In the genomic region with DNA sequence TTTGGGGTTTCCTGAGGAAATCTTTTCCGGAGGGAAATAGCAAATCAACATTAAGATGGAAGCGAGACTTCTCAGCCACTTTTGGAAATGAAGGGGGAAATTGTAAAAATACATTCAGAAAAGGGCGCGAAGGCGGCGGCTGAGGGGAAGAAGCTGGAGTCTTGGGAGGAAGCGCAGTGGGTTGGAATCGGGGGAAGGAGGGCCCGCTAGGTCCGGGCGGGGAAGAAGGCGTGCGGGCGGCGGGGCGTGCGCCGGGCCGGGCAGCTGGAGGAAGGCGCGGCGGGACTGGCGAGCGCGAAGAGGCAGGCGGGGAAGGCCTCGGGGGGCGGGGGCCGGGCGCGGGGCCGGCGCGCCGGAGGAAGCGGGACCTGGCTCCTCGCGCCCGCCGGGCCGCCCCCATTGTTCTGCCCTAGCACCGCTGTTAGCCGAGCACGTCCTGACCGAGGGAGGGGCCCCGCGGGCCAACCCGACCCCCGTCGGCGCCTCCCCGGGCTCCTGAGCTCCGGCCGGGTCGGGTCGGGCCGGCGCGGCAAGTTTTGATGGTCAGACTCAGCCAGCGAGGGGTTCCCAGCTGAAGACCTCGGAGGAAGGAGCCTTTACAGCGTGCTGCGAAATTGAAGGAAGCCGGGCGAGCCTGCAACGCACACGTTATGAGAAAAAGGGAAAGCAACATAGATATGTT, we compare ENCODE assay signal across 1 cellular context.
TF ChIP-seq lines count a peak whose summit lies in the region.

No MANE protein-coding gene starts in this region.

TF ChIP-seq in K562, 482 proteins besides CTCF, POLR2A, EP300 and RAD21 (continued from another document and continues in another):
- TF ChIP-seq, protein P1, sequence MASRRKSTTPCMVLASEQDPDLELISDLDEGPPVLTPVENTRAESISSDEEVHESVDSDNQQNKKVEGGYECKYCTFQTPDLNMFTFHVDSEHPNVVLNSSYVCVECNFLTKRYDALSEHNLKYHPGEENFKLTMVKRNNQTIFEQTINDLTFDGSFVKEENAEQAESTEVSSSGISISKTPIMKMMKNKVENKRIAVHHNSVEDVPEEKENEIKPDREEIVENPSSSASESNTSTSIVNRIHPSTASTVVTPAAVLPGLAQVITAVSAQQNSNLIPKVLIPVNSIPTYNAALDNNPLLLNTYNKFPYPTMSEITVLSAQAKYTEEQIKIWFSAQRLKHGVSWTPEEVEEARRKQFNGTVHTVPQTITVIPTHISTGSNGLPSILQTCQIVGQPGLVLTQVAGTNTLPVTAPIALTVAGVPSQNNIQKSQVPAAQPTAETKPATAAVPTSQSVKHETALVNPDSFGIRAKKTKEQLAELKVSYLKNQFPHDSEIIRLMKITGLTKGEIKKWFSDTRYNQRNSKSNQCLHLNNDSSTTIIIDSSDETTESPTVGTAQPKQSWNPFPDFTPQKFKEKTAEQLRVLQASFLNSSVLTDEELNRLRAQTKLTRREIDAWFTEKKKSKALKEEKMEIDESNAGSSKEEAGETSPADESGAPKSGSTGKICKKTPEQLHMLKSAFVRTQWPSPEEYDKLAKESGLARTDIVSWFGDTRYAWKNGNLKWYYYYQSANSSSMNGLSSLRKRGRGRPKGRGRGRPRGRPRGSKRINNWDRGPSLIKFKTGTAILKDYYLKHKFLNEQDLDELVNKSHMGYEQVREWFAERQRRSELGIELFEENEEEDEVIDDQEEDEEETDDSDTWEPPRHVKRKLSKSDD (conservative IDR thresholded peaks at IDR 0.05; ENCODE audit: low read length), result no peak
- no peak for TF ChIP-seq SETDB1 (IDR thresholded peaks at IDR 0.05; ENCODE audit: low read length)
- TF ChIP-seq EHMT2 (IDR thresholded peaks at IDR 0.05), result no peak
- TF ChIP-seq, protein P2, sequence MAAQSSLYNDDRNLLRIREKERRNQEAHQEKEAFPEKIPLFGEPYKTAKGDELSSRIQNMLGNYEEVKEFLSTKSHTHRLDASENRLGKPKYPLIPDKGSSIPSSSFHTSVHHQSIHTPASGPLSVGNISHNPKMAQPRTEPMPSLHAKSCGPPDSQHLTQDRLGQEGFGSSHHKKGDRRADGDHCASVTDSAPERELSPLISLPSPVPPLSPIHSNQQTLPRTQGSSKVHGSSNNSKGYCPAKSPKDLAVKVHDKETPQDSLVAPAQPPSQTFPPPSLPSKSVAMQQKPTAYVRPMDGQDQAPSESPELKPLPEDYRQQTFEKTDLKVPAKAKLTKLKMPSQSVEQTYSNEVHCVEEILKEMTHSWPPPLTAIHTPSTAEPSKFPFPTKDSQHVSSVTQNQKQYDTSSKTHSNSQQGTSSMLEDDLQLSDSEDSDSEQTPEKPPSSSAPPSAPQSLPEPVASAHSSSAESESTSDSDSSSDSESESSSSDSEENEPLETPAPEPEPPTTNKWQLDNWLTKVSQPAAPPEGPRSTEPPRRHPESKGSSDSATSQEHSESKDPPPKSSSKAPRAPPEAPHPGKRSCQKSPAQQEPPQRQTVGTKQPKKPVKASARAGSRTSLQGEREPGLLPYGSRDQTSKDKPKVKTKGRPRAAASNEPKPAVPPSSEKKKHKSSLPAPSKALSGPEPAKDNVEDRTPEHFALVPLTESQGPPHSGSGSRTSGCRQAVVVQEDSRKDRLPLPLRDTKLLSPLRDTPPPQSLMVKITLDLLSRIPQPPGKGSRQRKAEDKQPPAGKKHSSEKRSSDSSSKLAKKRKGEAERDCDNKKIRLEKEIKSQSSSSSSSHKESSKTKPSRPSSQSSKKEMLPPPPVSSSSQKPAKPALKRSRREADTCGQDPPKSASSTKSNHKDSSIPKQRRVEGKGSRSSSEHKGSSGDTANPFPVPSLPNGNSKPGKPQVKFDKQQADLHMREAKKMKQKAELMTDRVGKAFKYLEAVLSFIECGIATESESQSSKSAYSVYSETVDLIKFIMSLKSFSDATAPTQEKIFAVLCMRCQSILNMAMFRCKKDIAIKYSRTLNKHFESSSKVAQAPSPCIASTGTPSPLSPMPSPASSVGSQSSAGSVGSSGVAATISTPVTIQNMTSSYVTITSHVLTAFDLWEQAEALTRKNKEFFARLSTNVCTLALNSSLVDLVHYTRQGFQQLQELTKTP (IDR thresholded peaks at IDR 0.05; ENCODE audit: low read depth in 1 of 2, partially characterized antibody in 2 of 2), result peak in 1 of 2 experiments; percentile 9
- TF ChIP-seq, protein P3, sequence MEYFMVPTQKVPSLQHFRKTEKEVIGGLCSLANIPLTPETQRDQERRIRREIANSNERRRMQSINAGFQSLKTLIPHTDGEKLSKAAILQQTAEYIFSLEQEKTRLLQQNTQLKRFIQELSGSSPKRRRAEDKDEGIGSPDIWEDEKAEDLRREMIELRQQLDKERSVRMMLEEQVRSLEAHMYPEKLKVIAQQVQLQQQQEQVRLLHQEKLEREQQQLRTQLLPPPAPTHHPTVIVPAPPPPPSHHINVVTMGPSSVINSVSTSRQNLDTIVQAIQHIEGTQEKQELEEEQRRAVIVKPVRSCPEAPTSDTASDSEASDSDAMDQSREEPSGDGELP (CRISPR knock-in tag; IDR thresholded peaks at IDR 0.05; ENCODE audit: borderline replicate concordance), result peak; percentile 56; the same call in 1 of the 2 replicates
- TF ChIP-seq HDAC2 (IDR thresholded peaks at IDR 0.05), result no peak
- no peak for TF ChIP-seq SIRT6 (IDR thresholded peaks at IDR 0.05; ENCODE audit: low read depth, low read length)
- TF ChIP-seq COPS2 (conservative IDR thresholded peaks at IDR 0.05), result no peak
- TF ChIP-seq BRCA1 (IDR thresholded peaks at IDR 0.05), result no peak
- TF ChIP-seq BRCA1 (CRISPR knock-in tag; IDR thresholded peaks at IDR 0.05), result no peak
- no peak for TF ChIP-seq ZNF263 (CRISPR knock-in tag; IDR thresholded peaks at IDR 0.05; ENCODE audit: borderline replicate concordance)
- TF ChIP-seq, protein P4, sequence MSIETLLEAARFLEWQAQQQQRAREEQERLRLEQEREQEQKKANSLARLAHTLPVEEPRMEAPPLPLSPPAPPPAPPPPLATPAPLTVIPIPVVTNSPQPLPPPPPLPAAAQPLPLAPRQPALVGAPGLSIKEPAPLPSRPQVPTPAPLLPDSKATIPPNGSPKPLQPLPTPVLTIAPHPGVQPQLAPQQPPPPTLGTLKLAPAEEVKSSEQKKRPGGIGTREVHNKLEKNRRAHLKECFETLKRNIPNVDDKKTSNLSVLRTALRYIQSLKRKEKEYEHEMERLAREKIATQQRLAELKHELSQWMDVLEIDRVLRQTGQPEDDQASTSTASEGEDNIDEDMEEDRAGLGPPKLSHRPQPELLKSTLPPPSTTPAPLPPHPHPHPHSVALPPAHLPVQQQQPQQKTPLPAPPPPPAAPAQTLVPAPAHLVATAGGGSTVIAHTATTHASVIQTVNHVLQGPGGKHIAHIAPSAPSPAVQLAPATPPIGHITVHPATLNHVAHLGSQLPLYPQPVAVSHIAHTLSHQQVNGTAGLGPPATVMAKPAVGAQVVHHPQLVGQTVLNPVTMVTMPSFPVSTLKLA (conservative IDR thresholded peaks at IDR 0.05), result peak; percentile 26 to 55; a peak in 3 of 4 replicates
- TF ChIP-seq, protein P5, sequence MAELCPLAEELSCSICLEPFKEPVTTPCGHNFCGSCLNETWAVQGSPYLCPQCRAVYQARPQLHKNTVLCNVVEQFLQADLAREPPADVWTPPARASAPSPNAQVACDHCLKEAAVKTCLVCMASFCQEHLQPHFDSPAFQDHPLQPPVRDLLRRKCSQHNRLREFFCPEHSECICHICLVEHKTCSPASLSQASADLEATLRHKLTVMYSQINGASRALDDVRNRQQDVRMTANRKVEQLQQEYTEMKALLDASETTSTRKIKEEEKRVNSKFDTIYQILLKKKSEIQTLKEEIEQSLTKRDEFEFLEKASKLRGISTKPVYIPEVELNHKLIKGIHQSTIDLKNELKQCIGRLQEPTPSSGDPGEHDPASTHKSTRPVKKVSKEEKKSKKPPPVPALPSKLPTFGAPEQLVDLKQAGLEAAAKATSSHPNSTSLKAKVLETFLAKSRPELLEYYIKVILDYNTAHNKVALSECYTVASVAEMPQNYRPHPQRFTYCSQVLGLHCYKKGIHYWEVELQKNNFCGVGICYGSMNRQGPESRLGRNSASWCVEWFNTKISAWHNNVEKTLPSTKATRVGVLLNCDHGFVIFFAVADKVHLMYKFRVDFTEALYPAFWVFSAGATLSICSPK (IDR thresholded peaks at IDR 0.05; ENCODE audit: borderline replicate concordance), result 0 out of 2 replicates have a peak, but pooled peaks have one; percentile 23
- peak; percentile 32; the same call in 1 of the 2 replicates for TF ChIP-seq TAF7 (tag; IDR thresholded peaks at IDR 0.05)
- TF ChIP-seq, protein P6, sequence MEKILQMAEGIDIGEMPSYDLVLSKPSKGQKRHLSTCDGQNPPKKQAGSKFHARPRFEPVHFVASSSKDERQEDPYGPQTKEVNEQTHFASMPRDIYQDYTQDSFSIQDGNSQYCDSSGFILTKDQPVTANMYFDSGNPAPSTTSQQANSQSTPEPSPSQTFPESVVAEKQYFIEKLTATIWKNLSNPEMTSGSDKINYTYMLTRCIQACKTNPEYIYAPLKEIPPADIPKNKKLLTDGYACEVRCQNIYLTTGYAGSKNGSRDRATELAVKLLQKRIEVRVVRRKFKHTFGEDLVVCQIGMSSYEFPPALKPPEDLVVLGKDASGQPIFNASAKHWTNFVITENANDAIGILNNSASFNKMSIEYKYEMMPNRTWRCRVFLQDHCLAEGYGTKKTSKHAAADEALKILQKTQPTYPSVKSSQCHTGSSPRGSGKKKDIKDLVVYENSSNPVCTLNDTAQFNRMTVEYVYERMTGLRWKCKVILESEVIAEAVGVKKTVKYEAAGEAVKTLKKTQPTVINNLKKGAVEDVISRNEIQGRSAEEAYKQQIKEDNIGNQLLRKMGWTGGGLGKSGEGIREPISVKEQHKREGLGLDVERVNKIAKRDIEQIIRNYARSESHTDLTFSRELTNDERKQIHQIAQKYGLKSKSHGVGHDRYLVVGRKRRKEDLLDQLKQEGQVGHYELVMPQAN (IDR thresholded peaks at IDR 0.05; ENCODE audit: borderline replicate concordance), result no peak
- peak; percentile 28; the same call in 1 of the 2 replicates for TF ChIP-seq ZNF589 (CRISPR knock-in tag; IDR thresholded peaks at IDR 0.05; ENCODE audit: low read depth)
- TF ChIP-seq ZNF124 (CRISPR knock-in tag; IDR thresholded peaks at IDR 0.05), result no peak
- TF ChIP-seq CREBBP (IDR thresholded peaks at IDR 0.05; ENCODE audit: low read depth, low read length), result no peak
- TF ChIP-seq ZKSCAN3 (CRISPR knock-in tag; IDR thresholded peaks at IDR 0.05), result no peak
- TF ChIP-seq NR1H2 (CRISPR knock-in tag; IDR thresholded peaks at IDR 0.05), result no peak
- no peak for TF ChIP-seq GABPA (tag; conservative IDR thresholded peaks at IDR 0.05; ENCODE audit: low read depth)
- no peak for TF ChIP-seq ZNF140 (CRISPR knock-in tag; IDR thresholded peaks at IDR 0.05)
- TF ChIP-seq, protein P7, sequence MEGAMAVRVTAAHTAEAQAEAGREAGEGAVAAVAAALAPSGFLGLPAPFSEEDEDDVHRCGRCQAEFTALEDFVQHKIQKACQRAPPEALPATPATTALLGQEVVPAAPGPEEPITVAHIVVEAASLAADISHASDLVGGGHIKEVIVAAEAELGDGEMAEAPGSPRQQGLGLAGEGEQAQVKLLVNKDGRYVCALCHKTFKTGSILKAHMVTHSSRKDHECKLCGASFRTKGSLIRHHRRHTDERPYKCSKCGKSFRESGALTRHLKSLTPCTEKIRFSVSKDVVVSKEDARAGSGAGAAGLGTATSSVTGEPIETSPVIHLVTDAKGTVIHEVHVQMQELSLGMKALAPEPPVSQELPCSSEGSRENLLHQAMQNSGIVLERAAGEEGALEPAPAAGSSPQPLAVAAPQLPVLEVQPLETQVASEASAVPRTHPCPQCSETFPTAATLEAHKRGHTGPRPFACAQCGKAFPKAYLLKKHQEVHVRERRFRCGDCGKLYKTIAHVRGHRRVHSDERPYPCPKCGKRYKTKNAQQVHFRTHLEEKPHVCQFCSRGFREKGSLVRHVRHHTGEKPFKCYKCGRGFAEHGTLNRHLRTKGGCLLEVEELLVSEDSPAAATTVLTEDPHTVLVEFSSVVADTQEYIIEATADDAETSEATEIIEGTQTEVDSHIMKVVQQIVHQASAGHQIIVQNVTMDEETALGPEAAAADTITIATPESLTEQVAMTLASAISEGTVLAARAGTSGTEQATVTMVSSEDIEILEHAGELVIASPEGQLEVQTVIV (CRISPR knock-in tag; IDR thresholded peaks at IDR 0.05; ENCODE audit: borderline replicate concordance), result no peak
- no peak for TF ChIP-seq ZNF77 (CRISPR knock-in tag; IDR thresholded peaks at IDR 0.05)
- no peak for TF ChIP-seq XRCC4 (IDR thresholded peaks at IDR 0.05; ENCODE audit: extremely low read depth, insufficient read depth, insufficient read length)
- TF ChIP-seq ZBED1 (IDR thresholded peaks at IDR 0.05), result no peak
- TF ChIP-seq ESRRA (IDR thresholded peaks at IDR 0.05; ENCODE audit: borderline replicate concordance, low read depth), result no peak
- no peak for TF ChIP-seq ZNF253 (CRISPR knock-in tag; conservative IDR thresholded peaks at IDR 0.05)
- TF ChIP-seq GATAD2A (IDR thresholded peaks at IDR 0.05), result no peak
- TF ChIP-seq, protein P8, sequence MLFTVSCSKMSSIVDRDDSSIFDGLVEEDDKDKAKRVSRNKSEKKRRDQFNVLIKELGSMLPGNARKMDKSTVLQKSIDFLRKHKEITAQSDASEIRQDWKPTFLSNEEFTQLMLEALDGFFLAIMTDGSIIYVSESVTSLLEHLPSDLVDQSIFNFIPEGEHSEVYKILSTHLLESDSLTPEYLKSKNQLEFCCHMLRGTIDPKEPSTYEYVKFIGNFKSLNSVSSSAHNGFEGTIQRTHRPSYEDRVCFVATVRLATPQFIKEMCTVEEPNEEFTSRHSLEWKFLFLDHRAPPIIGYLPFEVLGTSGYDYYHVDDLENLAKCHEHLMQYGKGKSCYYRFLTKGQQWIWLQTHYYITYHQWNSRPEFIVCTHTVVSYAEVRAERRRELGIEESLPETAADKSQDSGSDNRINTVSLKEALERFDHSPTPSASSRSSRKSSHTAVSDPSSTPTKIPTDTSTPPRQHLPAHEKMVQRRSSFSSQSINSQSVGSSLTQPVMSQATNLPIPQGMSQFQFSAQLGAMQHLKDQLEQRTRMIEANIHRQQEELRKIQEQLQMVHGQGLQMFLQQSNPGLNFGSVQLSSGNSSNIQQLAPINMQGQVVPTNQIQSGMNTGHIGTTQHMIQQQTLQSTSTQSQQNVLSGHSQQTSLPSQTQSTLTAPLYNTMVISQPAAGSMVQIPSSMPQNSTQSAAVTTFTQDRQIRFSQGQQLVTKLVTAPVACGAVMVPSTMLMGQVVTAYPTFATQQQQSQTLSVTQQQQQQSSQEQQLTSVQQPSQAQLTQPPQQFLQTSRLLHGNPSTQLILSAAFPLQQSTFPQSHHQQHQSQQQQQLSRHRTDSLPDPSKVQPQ (CRISPR knock-in tag; IDR thresholded peaks at IDR 0.05; ENCODE audit: borderline replicate concordance), result no peak
- no peak for TF ChIP-seq KAT2B (IDR thresholded peaks at IDR 0.05; ENCODE audit: low read depth, low read length)
- TF ChIP-seq RB1 (IDR thresholded peaks at IDR 0.05; ENCODE audit: low read depth), result peak; percentile 63; the same call in 1 of the 2 replicates
- TF ChIP-seq RHOXF2B (CRISPR knock-in tag; conservative IDR thresholded peaks at IDR 0.05), result no peak
- TF ChIP-seq, protein P9, sequence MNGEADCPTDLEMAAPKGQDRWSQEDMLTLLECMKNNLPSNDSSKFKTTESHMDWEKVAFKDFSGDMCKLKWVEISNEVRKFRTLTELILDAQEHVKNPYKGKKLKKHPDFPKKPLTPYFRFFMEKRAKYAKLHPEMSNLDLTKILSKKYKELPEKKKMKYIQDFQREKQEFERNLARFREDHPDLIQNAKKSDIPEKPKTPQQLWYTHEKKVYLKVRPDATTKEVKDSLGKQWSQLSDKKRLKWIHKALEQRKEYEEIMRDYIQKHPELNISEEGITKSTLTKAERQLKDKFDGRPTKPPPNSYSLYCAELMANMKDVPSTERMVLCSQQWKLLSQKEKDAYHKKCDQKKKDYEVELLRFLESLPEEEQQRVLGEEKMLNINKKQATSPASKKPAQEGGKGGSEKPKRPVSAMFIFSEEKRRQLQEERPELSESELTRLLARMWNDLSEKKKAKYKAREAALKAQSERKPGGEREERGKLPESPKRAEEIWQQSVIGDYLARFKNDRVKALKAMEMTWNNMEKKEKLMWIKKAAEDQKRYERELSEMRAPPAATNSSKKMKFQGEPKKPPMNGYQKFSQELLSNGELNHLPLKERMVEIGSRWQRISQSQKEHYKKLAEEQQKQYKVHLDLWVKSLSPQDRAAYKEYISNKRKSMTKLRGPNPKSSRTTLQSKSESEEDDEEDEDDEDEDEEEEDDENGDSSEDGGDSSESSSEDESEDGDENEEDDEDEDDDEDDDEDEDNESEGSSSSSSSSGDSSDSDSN (IDR thresholded peaks at IDR 0.05; ENCODE audit: borderline replicate concordance in 1 of 2, low read depth in 2 of 2, low read length in 2 of 2), result peak; percentile 98 to 99
